ENCODE assay signal across 22 cellular contexts in the genomic region with DNA sequence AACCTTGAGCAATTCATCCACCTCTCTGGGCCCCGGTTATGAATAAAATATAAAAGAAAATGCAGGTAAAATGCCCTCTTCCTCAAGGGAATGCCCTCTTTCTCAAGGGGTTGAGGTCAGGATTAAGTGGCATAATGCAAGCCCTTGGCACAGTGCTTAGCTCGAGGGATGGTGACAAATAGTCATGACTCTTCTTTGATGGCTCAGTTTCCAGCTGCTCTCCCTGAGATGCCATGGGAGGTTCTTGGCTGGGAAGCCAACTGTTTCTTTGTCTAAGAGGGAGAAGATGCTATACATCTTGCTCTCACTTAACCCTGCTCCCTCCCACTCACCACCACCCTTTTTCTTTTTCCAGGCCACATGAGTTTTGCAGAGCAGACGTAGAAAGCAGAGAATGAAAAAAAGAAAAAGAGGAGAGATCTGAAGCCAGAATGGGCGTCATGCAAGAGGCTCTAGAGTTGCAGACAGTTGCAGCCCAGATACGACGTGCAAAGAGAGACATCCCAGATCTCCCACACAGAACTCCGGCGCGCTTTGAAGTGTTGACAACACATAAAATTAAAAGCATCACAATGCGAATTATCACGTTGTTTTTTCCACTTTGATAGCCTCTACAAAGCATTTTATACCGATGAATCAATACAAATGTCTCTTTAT.
DNase-seq lines count a peak whose midpoint lies in the region; ATAC-seq and TF ChIP-seq lines count a peak whose summit lies in the region.
"Had no signal": no experiment of that assay in that cellular context is flagged by ENCODE, and none has a peak within 500 bp of the region (broad histone marks: within the 10 kb centered on the region; RNA-seq: fewer than 3 reads in every experiment).

No MANE protein-coding gene starts in this region.

- H3K4me2 ChIP-seq in fibroblast of lung (ENCODE audit: extremely low read depth, insufficient read depth, low read length) (peak overlapping the region; percentile 3), MM.1S (ENCODE audit: low read depth, low read length) (no peak overlapping the region)

- DNase-seq in fibroblast of lung (ENCODE audit: low read depth in 2 of 2) (peak in 1 of 2 donors; percentile 46), right cardiac atrium (peak; percentile 43 to 72 (median 67)), posterior cingulate gyrus (peak in 6 of 10 donors; percentile 19 to 88 (median 37)), vagina (ENCODE audit: extremely low spot score in 2 of 2) (peak in 1 of 2 donors; percentile 46), NCI-H128 (lab: John Stamatoyannopoulos, UW; ENCODE audit: unreplicated experiment) (no peak), SK-N-DZ (ENCODE audit: low spot score) (no peak), UCSD-AML1 (lab: John Stamatoyannopoulos, UW; ENCODE audit: unreplicated experiment) (no peak), MM.1S (no peak)
- DNase-seq: activated CD4-positive, alpha-beta memory T cell treated with anti-CD3 and anti-CD28 coated beads for 36 hours; activated effector memory CD4-positive, alpha-beta T cell treated with anti-CD3 and anti-CD28 coated beads, Interleukin-2, amount 50 U/mL, for 16 hours; activated T-cell treated with anti-CD3 and anti-CD28 coated beads for 4 hours; CD8-positive, alpha-beta T cell; GF-D8; hippocampal formation; NCI-H1417 treated with DMSO at 0.1 percent for 48 hours; NCI-H2107; NCI-H510A; Peyer's patch; right lobe of liver had no signal

- WGBS in right cardiac atrium, result 40% methylated on average over 12 of the region's 12 CpGs

- H3K9me3 ChIP-seq in fibroblast of lung (ENCODE audit: control insufficient read depth, insufficient read depth, low read depth, low read length), result no peaks in the 10 kb centered on the region
- no peaks in the 10 kb centered on the region for H3K9me3 ChIP-seq in right cardiac atrium (ENCODE audit: control insufficient read depth, low read length)
- H3K9me3 ChIP-seq in vagina, result no peaks in the 10 kb centered on the region
- no peaks in the 10 kb centered on the region for H3K9me3 ChIP-seq in MM.1S (replicated peaks; ENCODE audit: insufficient read depth, low read length)
- H3K9me3 ChIP-seq: Peyer's patch, right lobe of liver, SJSA1, tibial artery had no signal

- H3K27me3 ChIP-seq in fibroblast of lung (ENCODE audit: control insufficient read depth, insufficient read depth, low read length), result no peaks in the 10 kb centered on the region
- H3K27me3 ChIP-seq in right cardiac atrium (ENCODE audit: control insufficient read depth, insufficient read depth), result no peaks in the 10 kb centered on the region
- H3K27me3 ChIP-seq in vagina, result no peaks in the 10 kb centered on the region
- no peaks in the 10 kb centered on the region for H3K27me3 ChIP-seq in MM.1S (replicated peaks; ENCODE audit: insufficient read depth, low read length)
- H3K27me3 ChIP-seq: Peyer's patch, right lobe of liver had no signal

- H3F3A ChIP-seq in MM.1S (ENCODE audit: insufficient read depth, low read length), result no peaks in the 10 kb centered on the region

- no peak overlapping the region for H2AFZ ChIP-seq in fibroblast of lung (ENCODE audit: low read length)
- no peak overlapping the region for H2AFZ ChIP-seq in MM.1S (ENCODE audit: low read length)

- no peaks in the 10 kb centered on the region for H3K79me2 ChIP-seq in fibroblast of lung (ENCODE audit: control insufficient read depth, insufficient read depth, low read length)
- H3K79me2 ChIP-seq in MM.1S (ENCODE audit: low read length), result no peaks in the 10 kb centered on the region

- TF ChIP-seq CTCF in fibroblast of lung (conservative IDR thresholded peaks at IDR 0.05 in 1 of 2, IDR thresholded peaks at IDR 0.05 in 1 of 2; ENCODE audit: low read depth in 1 of 2, low read length in 2 of 2) (no peak), vagina (IDR thresholded peaks at IDR 0.05) (no peak), MM.1S (IDR thresholded peaks at IDR 0.05; ENCODE audit: low read length) (no peak)

- ATAC-seq in right cardiac atrium, result peak in 1 of 2 donors; percentile 50
- ATAC-seq: CD8-positive, alpha-beta T cell; HCT116; right lobe of liver had no signal

- H4K20me1 ChIP-seq in fibroblast of lung (ENCODE audit: control insufficient read depth, extremely low read depth, insufficient read depth, low read length) (no peaks in the 10 kb centered on the region), MM.1S (ENCODE audit: insufficient read depth, low read length) (no peaks in the 10 kb centered on the region)

- H3K36me3 ChIP-seq in fibroblast of lung (ENCODE audit: control insufficient read depth, insufficient read depth, low read length) (no peaks in the 10 kb centered on the region), vagina (no peaks in the 10 kb centered on the region), MM.1S (replicated peaks; ENCODE audit: insufficient read depth, low read length) (no peaks in the 10 kb centered on the region)
- H3K36me3 ChIP-seq: Peyer's patch, right lobe of liver, SJSA1, tibial artery had no signal

- H3K4me3 ChIP-seq in fibroblast of lung (replicated peaks in 1 of 4; ENCODE audit: control extremely low read depth in 1 of 4, insufficient read depth in 1 of 4, low read depth in 3 of 4, low read length in 4 of 4) (no peak overlapping the region), right cardiac atrium (ENCODE audit: low read length) (no peak overlapping the region), vagina (no peak overlapping the region), MM.1S (ENCODE audit: low read length) (no peak overlapping the region)
- H3K4me3 ChIP-seq: Peyer's patch, right lobe of liver, SJSA1, tibial artery had no signal

- H3K9ac ChIP-seq in fibroblast of lung (ENCODE audit: insufficient read depth, low read length) (no peak overlapping the region), MM.1S (ENCODE audit: low read length) (no peak overlapping the region)

- no peak for TF ChIP-seq POLR2A in vagina (IDR thresholded peaks at IDR 0.05)

- H3K27ac ChIP-seq in fibroblast of lung (ENCODE audit: insufficient read depth, low read length), result no peak overlapping the region
- peak overlapping the region; percentile 30 for H3K27ac ChIP-seq in right cardiac atrium (ENCODE audit: low read length)
- peak overlapping the region; percentile 70 for H3K27ac ChIP-seq in vagina
- H3K27ac ChIP-seq in MM.1S (ENCODE audit: low read length), result no peak overlapping the region
- H3K27ac ChIP-seq: Peyer's patch, right lobe of liver, SJSA1, tibial artery had no signal

- H3K4me1 ChIP-seq in fibroblast of lung (ENCODE audit: control insufficient read depth, extremely low read depth, insufficient read depth, low read length) (peaks cover 5% of the 10 kb centered on the region), right cardiac atrium (ENCODE audit: control insufficient read depth, insufficient read depth, low read length) (peaks cover 11% of the 10 kb centered on the region), vagina (peaks cover 33% of the 10 kb centered on the region), MM.1S (ENCODE audit: low read length) (no peaks in the 10 kb centered on the region)
- H3K4me1 ChIP-seq: Peyer's patch, right lobe of liver, SJSA1 had no signal

- intact Hi-C loops in right cardiac atrium (cut with DNase I), result no loop called here
- intact Hi-C loops in posterior cingulate gyrus (cut with DNase I), result no loop called here
- intact Hi-C loops in vagina (cut with DNase I), result loop anchor here (10.0 kb wide), 1 partner anchor 85 kb away; no protein-coding TSS in a partner anchor

- no peaks in the 10 kb centered on the region for H3K9me2 ChIP-seq in MM.1S (replicated peaks; ENCODE audit: insufficient read depth, low read length)

Comparison
In these comparisons a context has a peak if more than half of its experiments do, and no peak if none do; other contexts are left out.
1. DNase-seq: peak in right cardiac atrium (3 of 3) and posterior cingulate gyrus (6 of 10); none in NCI-H128 (single experiment), SK-N-DZ (single experiment), UCSD-AML1 (single experiment) and MM.1S (single experiment).
2. H3K27ac ChIP-seq: peak in right cardiac atrium (single experiment) and vagina (single experiment); none in fibroblast of lung (single experiment) and MM.1S (single experiment).